8 cellular contexts compared by ENCODE assay signal in the genomic region with DNA sequence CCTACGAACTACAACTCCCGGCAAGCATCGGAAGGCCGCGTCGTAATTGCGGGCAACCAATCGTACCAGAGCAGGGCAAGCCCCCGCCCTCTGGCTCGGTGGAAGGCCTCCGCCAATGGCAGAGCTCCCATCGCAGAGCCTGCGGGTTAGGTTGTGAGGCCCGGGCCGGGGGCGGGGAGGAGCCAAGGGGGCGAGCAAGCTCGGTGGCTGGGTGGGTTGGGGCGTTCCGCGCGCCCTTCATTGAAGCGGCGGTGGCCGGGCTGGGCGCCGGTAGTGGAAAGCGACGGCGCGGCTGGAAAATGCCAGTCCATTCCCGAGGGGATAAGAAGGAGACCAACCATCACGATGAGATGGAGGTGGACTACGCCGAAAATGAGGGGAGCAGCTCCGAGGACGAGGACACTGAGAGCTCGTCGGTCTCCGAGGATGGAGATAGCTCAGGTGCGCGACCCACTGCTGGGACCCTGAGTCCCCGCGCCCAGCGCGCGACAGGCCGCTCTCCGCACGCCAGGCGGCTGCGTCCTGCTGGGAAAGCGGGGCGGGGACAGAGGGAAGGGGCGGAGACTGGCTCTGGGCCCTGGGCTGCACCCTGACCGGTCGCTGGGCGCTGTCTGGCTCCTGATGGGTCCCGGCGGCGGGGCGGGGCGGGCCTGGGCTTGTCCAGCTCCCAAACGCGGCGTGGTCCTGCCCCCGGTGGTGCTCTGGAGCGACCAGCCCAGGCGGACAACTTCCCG.
DNase-seq lines count a peak whose midpoint lies in the region; ATAC-seq and TF ChIP-seq lines count a peak whose summit lies in the region.

A gene with protein sequence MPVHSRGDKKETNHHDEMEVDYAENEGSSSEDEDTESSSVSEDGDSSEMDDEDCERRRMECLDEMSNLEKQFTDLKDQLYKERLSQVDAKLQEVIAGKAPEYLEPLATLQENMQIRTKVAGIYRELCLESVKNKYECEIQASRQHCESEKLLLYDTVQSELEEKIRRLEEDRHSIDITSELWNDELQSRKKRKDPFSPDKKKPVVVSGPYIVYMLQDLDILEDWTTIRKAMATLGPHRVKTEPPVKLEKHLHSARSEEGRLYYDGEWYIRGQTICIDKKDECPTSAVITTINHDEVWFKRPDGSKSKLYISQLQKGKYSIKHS (plus strand): TSS at position 121 of the 734 bp plus-strand sequence. CDS start 179 bp downstream, at position 300.

- peak; percentile 94 for TF ChIP-seq POLR2A in GM19099 (IDR thresholded peaks at IDR 0.05; ENCODE audit: extremely low read depth, insufficient read length, low read depth)

- peak; percentile 99 for ATAC-seq in HG03378 (IDR thresholded peaks at IDR 0.05; ENCODE audit: unreplicated experiment)

- DNase-seq in AML-193 (lab: John Stamatoyannopoulos, UW): peak; percentile 63 to 97
- DNase-seq in NCI-H446 treated with DMSO at 0.1 percent for 48 hours (lab: John Stamatoyannopoulos, UW): peak; percentile 99
- DNase-seq in activated CD4-positive, CD25-positive, alpha-beta regulatory T cell treated with anti-CD3 and anti-CD28 coated beads, Interleukin-2, amount 50 U/mL, for 72 hours: peak; percentile 92
- DNase-seq in cerebellar nuclear complex (lab: John Stamatoyannopoulos, UW): peak; percentile 96 to 99
- peak; percentile 100 for DNase-seq in islet precursor cell
- DNase-seq in stimulated activated CD4-positive, alpha-beta T cell treated with anti-CD3 and anti-CD28 coated beads, Interleukin-12 subunit alpha, Interleukin-12 subunit beta, amount 100 ng/mL, for 4 hours: peak; percentile 95

Comparison
In these comparisons a context has a peak if more than half of its experiments do, and no peak if none do; other contexts are left out.
1. Peak in every context shown above with its lines: DNase-seq and ATAC-seq.